31 cellular contexts compared by ENCODE assay signal in genomic region chr1:44698138-44698537, GRCh38. TPM values are rescaled to one million over a fixed set of nuclear protein-coding genes. Genes with fewer than 3 reads are reported as not detected.
A peak's percentile ranks its signal among the peaks of the same experiment; 100 is the strongest.
DNase-seq lines count a peak whose midpoint lies in the region; ATAC-seq, FAIRE-seq and TF ChIP-seq lines count a peak whose summit lies in the region.
"Had no signal": no experiment of that assay in that cellular context is flagged by ENCODE, and none has a peak within 500 bp of the region (broad histone marks: within the 10 kb centered on the region; RNA-seq: fewer than 3 reads in every experiment).

No MANE protein-coding gene starts in this region.

- RAD21 ChIA-PET in GM12878 (lab: Charles Lee; ENCODE audit: unreplicated experiment): no interaction called here

- TF ChIP-seq EP300 in GM12878 (IDR thresholded peaks at IDR 0.05; ENCODE audit: borderline replicate concordance in 1 of 2, control insufficient read depth in 1 of 2, low read depth in 2 of 2, low read length in 2 of 2): no peak

- FAIRE-seq in GM12891 (lab: Jason Lieb, UNC): peak; percentile 79
- no peak for FAIRE-seq in GM12878 (lab: Jason Lieb, UNC)
- FAIRE-seq: astrocyte had no signal

- H3K4me3 ChIP-seq in GM12878: no peak overlapping the region
- H3K4me3 ChIP-seq: HAP-1 had no signal

- no peak for TF ChIP-seq POLR2A in GM12891 (IDR thresholded peaks at IDR 0.05; ENCODE audit: low read depth, low read length)
- no peak for TF ChIP-seq POLR2A in GM12878 (IDR thresholded peaks at IDR 0.05; ENCODE audit: low read depth, low read length)

- H2AFZ ChIP-seq in GM12878 (ENCODE audit: control insufficient read depth, low read depth, low read length): no peak overlapping the region; the same call in 1 of the 2 replicates

- intact Hi-C loops in GM12878 (cut with micrococcal nuclease; ENCODE audit: unreplicated experiment): no loop called here

- no peaks in the 10 kb centered on the region for H3K27me3 ChIP-seq in GM12878 (replicated peaks in 1 of 2; ENCODE audit: control insufficient read depth in 2 of 2, insufficient read depth in 2 of 2, low read length in 1 of 2)

- POLR2A ChIA-PET in GM12878 (lab: Charles Lee): interaction anchor here (1.2 to 3.5 kb wide), 3 partner anchors 24 to 26 kb away, joined by 3 to 12 read pairs (median 5); partner anchors contain the start of genes ARMH1 and TMEM53

- H3K27ac ChIP-seq in GM12878 (ENCODE audit: control insufficient read depth, insufficient read depth): peak overlapping the region; percentile 45; the same call in 1 of the 2 replicates
- H3K27ac ChIP-seq: KMS-11 had no signal

- in situ Hi-C loops in GM12878 (cut with MboI): no loop called here

- ATAC-seq in GM12878 (peak; percentile 12; the same call in 2 of the 3 replicates), GM21515 (IDR thresholded peaks at IDR 0.05; ENCODE audit: unreplicated experiment) (no peak)
- ATAC-seq: activated T-helper 17 cell treated with anti-CD3 and anti-CD28 coated beads, Interleukin-2, amount 50 U/mL, for 72 hours; left colon; sciatic nerve had no signal

- no TSS peak for BruUV-seq in GM12878 (replicated peaks; lab: Mats Ljungman, UMichigan)

- 95% methylated on average over 3 of the region's 3 CpGs for WGBS in GM12878 (ENCODE audit: insufficient coverage, insufficient replicate concordance, low lambda C conversion rate, missing lambda C conversion rate)

- CTCF ChIA-PET in GM12878 (lab: Yijun Ruan, JAX): interaction anchor here (0.6 to 5.3 kb wide), 6 partner anchors 9 to 240 kb away, joined by 3 to 30 read pairs (median 11); no protein-coding TSS in a partner anchor

- H3K4me1 ChIP-seq in GM12878 (ENCODE audit: control insufficient read depth, insufficient read depth, low read length): peaks cover 48% of the 10 kb centered on the region
- H3K4me1 ChIP-seq: HAP-1 had no signal

- DNase-seq in AML-193 (lab: John Stamatoyannopoulos, UW): peak; percentile 33 to 37
- no peak for DNase-seq in GM12891 (ENCODE audit: insufficient read length, low spot score)
- DNase-seq in NOMO-1 treated with DMSO at 0.1 percent for 48 hours (lab: John Stamatoyannopoulos, UW; ENCODE audit: unreplicated experiment): peak; percentile 95
- no peak for DNase-seq in GM12878 (ENCODE audit: low read depth, low spot score)
- no peak for DNase-seq in NCI-H69 (lab: John Stamatoyannopoulos, UW)
- DNase-seq in HCEC 1CT: no peak
- no peak for DNase-seq in NCI-H2171 (lab: John Stamatoyannopoulos, UW)
- DNase-seq: activated CD4-positive, alpha-beta T cell treated with anti-CD3 and anti-CD28 coated beads, Interleukin-2, amount 10 ng/mL, durations not matched to agents 24 days and 14 days; activated naive CD8-positive, alpha-beta T cell treated with anti-CD3 and anti-CD28 coated beads for 36 hours; C1 segment of cervical spinal cord; central memory CD4-positive, alpha-beta T cell; head of caudate nucleus; left colon; midbrain; NCI-H1105; NCI-H510A treated with DMSO at 0.1 percent for 48 hours; posterior cingulate gyrus; SHP77; stimulated activated CD8-positive, alpha-beta memory T cell treated with anti-CD3 and anti-CD28 coated beads, Interleukin-4, amount 100 ng/mL, for 48 hours; substantia nigra had no signal

- no peaks in the 10 kb centered on the region for H4K20me1 ChIP-seq in GM12878 (ENCODE audit: control insufficient read depth, insufficient read depth)

- TF ChIP-seq RAD21 in GM12878 (IDR thresholded peaks at IDR 0.05; ENCODE audit: insufficient read depth, low read depth, low read length): no peak

- SMC1A ChIA-PET in GM12878 (lab: Charles Lee; ENCODE audit: uncharacterized antibody, unreplicated experiment): interaction anchor here (0.8 to 8.8 kb wide), 3 partner anchors 14 to 31 kb away, joined by 3 to 76 read pairs (median 14); partner anchors contain the start of genes ARMH1 and TMEM53

- H3K36me3 ChIP-seq in GM12878 (ENCODE audit: control insufficient read depth in 2 of 2, insufficient read depth in 2 of 2, low read length in 1 of 2): no peaks in the 10 kb centered on the region
- H3K36me3 ChIP-seq: HAP-1 had no signal

- no peaks in the 10 kb centered on the region for H3K9me3 ChIP-seq in GM12878 (replicated peaks; ENCODE audit: control insufficient read depth, insufficient read depth, low read length)
- H3K9me3 ChIP-seq: HAP-1 had no signal

- no peaks in the 10 kb centered on the region for H3K79me2 ChIP-seq in GM12878 (ENCODE audit: control insufficient read depth, insufficient read depth, low read length)

- no peak overlapping the region for H3K9ac ChIP-seq in GM12878 (ENCODE audit: control insufficient read depth, insufficient read depth, low read length)
- H3K9ac ChIP-seq: KMS-11 had no signal

- no peak for TF ChIP-seq CTCF in GM12878 (IDR thresholded peaks at IDR 0.05 in 2 of 3, conservative IDR thresholded peaks at IDR 0.05 in 1 of 3; ENCODE audit: control insufficient read depth in 2 of 3, extremely low read depth in 1 of 3, insufficient read depth in 1 of 3, low read depth in 3 of 3, low read length in 3 of 3)

- no peak overlapping the region for H3K4me2 ChIP-seq in GM12878 (ENCODE audit: control insufficient read depth, insufficient read depth)
- H3K4me2 ChIP-seq: KMS-11 had no signal

RNA-seq across cellular contexts. Expression of gene ARMH1, which starts 23.6 kb away (rescaled TPM):
- 41.9 TPM for polyA plus RNA-seq in GM12891 (2012; ENCODE audit: low read depth, missing spikeins)
- total RNA-seq in GM12878 (2013; cell fraction: nucleolus; rRNA removed): 3.4 and 5.6 TPM in 2 replicates
- total RNA-seq in GM12878 (2014; rRNA removed): 17.1 and 26.5 TPM in 2 replicates
- 8.5 and 10.3 TPM in 2 replicates for total RNA-seq in GM12878 (2014; rRNA removed; fragmentation: Illumina TruSeq; extraction: Trizol)
- total RNA-seq in GM12878 (2021): 15.9 and 18.1 TPM in 2 replicates
- polyA plus RNA-seq in GM12878 (2011; ENCODE audit: low read depth): 0.87 TPM
- polyA plus RNA-seq in GM12878 (2011; rRNA removed): 1.7 and 2.6 TPM in 2 replicates
- 2.3 and 4.7 TPM in 2 replicates for polyA plus RNA-seq in GM12878 (2011; cell fraction: cytosol; rRNA removed)
- polyA plus RNA-seq in GM12878 (2011; cell fraction: nucleus; rRNA removed): 36.5 and 40.7 TPM in 2 replicates
- 7.7 and 10.3 TPM in 2 replicates for polyA plus RNA-seq in GM12878 (2012)
- polyA plus RNA-seq in GM12878 (2014; fragmentation: Illumina TruSeq; extraction: Trizol): 3.8 and 8.3 TPM in 2 replicates
- polyA plus RNA-seq in GM12878 (2014; fragmentation: Nextera tagmentation; extraction: Ambion mirVana): 1 to 10 TPM in 1 of 2 experiments, under 1 TPM in 1; 0.93 to 1.8 TPM
- 43.9 and 45.9 TPM in 2 replicates for polyA plus RNA-seq in GM12878 (2014; rRNA removed)
- polyA plus RNA-seq in GM12878 (2016; fragmentation: Nextera tagmentation; extraction: Ambion mirVana): 1 to 10 TPM; 5.6 to 8.1 TPM
- 0.80 and 1.3 TPM in 2 replicates for polyA minus RNA-seq in GM12878 (2011; rRNA and poly(A)+ RNA removed)
- not detected in 2 replicates for polyA minus RNA-seq in GM12878 (2011; cell fraction: cytosol; rRNA and poly(A)+ RNA removed)
- polyA minus RNA-seq in GM12878 (2011; cell fraction: nucleus; rRNA and poly(A)+ RNA removed): 0.48 and 1.9 TPM in 2 replicates
- total RNA-seq: G401 had no signal

RNA-seq across cellular contexts. Expression of gene TMEM53, which starts 23.9 kb away (rescaled TPM):
- polyA plus RNA-seq in GM12891 (2012; ENCODE audit: low read depth, missing spikeins): 9.4 TPM
- total RNA-seq in GM12878 (2013; cell fraction: nucleolus; rRNA removed): 6.8 and 6.9 TPM in 2 replicates
- total RNA-seq in GM12878 (2014; rRNA removed) (11.7 and 16.7 TPM in 2 replicates), GM12878 (2014; rRNA removed; fragmentation: Illumina TruSeq; extraction: Trizol) (6.9 and 7.1 TPM in 2 replicates), GM12878 (2021) (13.2 and 13.8 TPM in 2 replicates)
- 4.5 TPM for polyA plus RNA-seq in GM12878 (2011; ENCODE audit: low read depth)
- polyA plus RNA-seq in GM12878 (2011; rRNA removed) (3.8 and 6.6 TPM in 2 replicates), GM12878 (2014; fragmentation: Illumina TruSeq; extraction: Trizol) (4.6 and 8.4 TPM in 2 replicates), GM12878 (2014; fragmentation: Nextera tagmentation; extraction: Ambion mirVana) (1 to 10 TPM; 3.1 to 6.2 TPM), GM12878 (2014; rRNA removed) (17.4 and 18.4 TPM in 2 replicates), GM12878 (2016; fragmentation: Nextera tagmentation; extraction: Ambion mirVana) (10 to 100 TPM; 22.5 to 23.9 TPM)
- 15.3 and 18.0 TPM in 2 replicates for polyA plus RNA-seq in GM12878 (2011; cell fraction: cytosol; rRNA removed)
- 10.2 and 12.0 TPM in 2 replicates for polyA plus RNA-seq in GM12878 (2011; cell fraction: nucleus; rRNA removed)
- polyA plus RNA-seq in GM12878 (2012): 10.5 and 12.2 TPM in 2 replicates
- 5.7 and 11.4 TPM in 2 replicates for polyA minus RNA-seq in GM12878 (2011; rRNA and poly(A)+ RNA removed)
- polyA minus RNA-seq in GM12878 (2011; cell fraction: cytosol; rRNA and poly(A)+ RNA removed): 5.7 and 6.1 TPM in 2 replicates
- 2.7 and 3.1 TPM in 2 replicates for polyA minus RNA-seq in GM12878 (2011; cell fraction: nucleus; rRNA and poly(A)+ RNA removed)

RNA-seq across cellular contexts. Expression of gene RNU5D-1, which starts 32.8 kb away (rescaled TPM):
- polyA plus RNA-seq in GM12891 (2012; ENCODE audit: low read depth, missing spikeins): not detected
- not detected in 2 replicates for total RNA-seq in GM12878 (2013; cell fraction: nucleolus; rRNA removed)
- not detected in 2 replicates for total RNA-seq in GM12878 (2014; rRNA removed)
- not detected in 2 replicates for total RNA-seq in GM12878 (2014; rRNA removed; fragmentation: Illumina TruSeq; extraction: Trizol)
- total RNA-seq in GM12878 (2021): not detected in 2 replicates
- polyA plus RNA-seq in GM12878 (2011; ENCODE audit: low read depth): not detected
- polyA plus RNA-seq in GM12878 (2011; rRNA removed): not detected in 2 replicates
- not detected in 2 replicates for polyA plus RNA-seq in GM12878 (2011; cell fraction: cytosol; rRNA removed)
- polyA plus RNA-seq in GM12878 (2011; cell fraction: nucleus; rRNA removed): not detected in 2 replicates
- not detected in 2 replicates for polyA plus RNA-seq in GM12878 (2012)
- polyA plus RNA-seq in GM12878 (2014; fragmentation: Illumina TruSeq; extraction: Trizol): not detected in 2 replicates
- not detected for polyA plus RNA-seq in GM12878 (2014; fragmentation: Nextera tagmentation; extraction: Ambion mirVana)
- not detected in 2 replicates for polyA plus RNA-seq in GM12878 (2014; rRNA removed)
- polyA plus RNA-seq in GM12878 (2016; fragmentation: Nextera tagmentation; extraction: Ambion mirVana): not detected
- polyA minus RNA-seq in GM12878 (2011; rRNA and poly(A)+ RNA removed): under 0.01 and 3,585 TPM in 2 replicates
- polyA minus RNA-seq in GM12878 (2011; cell fraction: cytosol; rRNA and poly(A)+ RNA removed): 537 and 622 TPM in 2 replicates
- polyA minus RNA-seq in GM12878 (2011; cell fraction: nucleus; rRNA and poly(A)+ RNA removed): under 0.01 TPM in 2 replicates
- total RNA-seq: A673; activated CD4-positive, alpha-beta T cell treated with anti-CD3 and anti-CD28 coated beads, Interleukin-2, amount 10 ng/mL, durations not matched to agents 24 days and 14 days; activated naive CD8-positive, alpha-beta T cell treated with anti-CD3 and anti-CD28 coated beads for 36 hours; activated T-helper 17 cell treated with anti-CD3 and anti-CD28 coated beads, Interleukin-2, amount 50 U/mL, for 72 hours; astrocyte; dermis microvascular lymphatic vessel endothelial cell; G401; left colon; sciatic nerve; urinary bladder had no signal
- polyA plus RNA-seq: neural cell, urinary bladder had no signal

RNA-seq across cellular contexts. Expression of gene KIF2C, which starts 41.5 kb away (rescaled TPM):
- 36.3 TPM for polyA plus RNA-seq in GM12891 (2012; ENCODE audit: low read depth, missing spikeins)
- 36.3 and 49.0 TPM in 2 replicates for total RNA-seq in GM12878 (2013; cell fraction: nucleolus; rRNA removed)
- total RNA-seq in GM12878 (2014; rRNA removed) (73.1 and 78.7 TPM in 2 replicates), GM12878 (2014; rRNA removed; fragmentation: Illumina TruSeq; extraction: Trizol) (80.7 and 85.6 TPM in 2 replicates), GM12878 (2021) (75.0 and 81.9 TPM in 2 replicates)
- polyA plus RNA-seq in GM12878 (2011; ENCODE audit: low read depth): 21.7 TPM
- polyA plus RNA-seq in GM12878 (2011; rRNA removed) (95.0 and 97.8 TPM in 2 replicates), GM12878 (2014; fragmentation: Illumina TruSeq; extraction: Trizol) (88.9 and 99.3 TPM in 2 replicates), GM12878 (2014; fragmentation: Nextera tagmentation; extraction: Ambion mirVana) (10 to 100 TPM; 42.3 to 45.5 TPM), GM12878 (2014; rRNA removed) (70.8 and 75.1 TPM in 2 replicates), GM12878 (2016; fragmentation: Nextera tagmentation; extraction: Ambion mirVana) (100 to 1,000 TPM in 1 of 2 experiments, 10 to 100 TPM in 1; 99.3 to 104 TPM)
- 90.6 and 93.2 TPM in 2 replicates for polyA plus RNA-seq in GM12878 (2011; cell fraction: cytosol; rRNA removed)
- 108 and 123 TPM in 2 replicates for polyA plus RNA-seq in GM12878 (2011; cell fraction: nucleus; rRNA removed)
- 30.7 and 38.9 TPM in 2 replicates for polyA plus RNA-seq in GM12878 (2012)
- 107 and 133 TPM in 2 replicates for polyA minus RNA-seq in GM12878 (2011; rRNA and poly(A)+ RNA removed)
- polyA minus RNA-seq in GM12878 (2011; cell fraction: cytosol; rRNA and poly(A)+ RNA removed): 30.5 and 36.8 TPM in 2 replicates
- 28.8 and 38.6 TPM in 2 replicates for polyA minus RNA-seq in GM12878 (2011; cell fraction: nucleus; rRNA and poly(A)+ RNA removed)

Comparison
In these comparisons a context has a peak if more than half of its experiments do, and no peak if none do; other contexts are left out.
1. DNase-seq: peak in AML-193 (2 of 2) and NOMO-1 treated with DMSO at 0.1 percent for 48 hours (single experiment); none in GM12891 (single experiment), GM12878 (single experiment), NCI-H69 (single experiment), HCEC 1CT (single experiment) and NCI-H2171 (single experiment).